ENCODE assay signal across 8 cellular contexts in genomic region chr20:913306-913849, GRCh38. TPM values are rescaled to one million over a fixed set of nuclear protein-coding genes. Genes with fewer than 3 reads are reported as not detected.
"Had no signal": no experiment of that assay in that cellular context is flagged by ENCODE, and none has a peak within 500 bp of the region (broad histone marks: within the 10 kb centered on the region; RNA-seq: fewer than 3 reads in every experiment).

No MANE protein-coding gene starts in this region.

- H2AFZ ChIP-seq: GM23248 had no signal

- H3K36me3 ChIP-seq: HAP-1 had no signal

- H3K27ac ChIP-seq: GM23248, HL-60 had no signal

- H3K4me3 ChIP-seq: GM23248, HAP-1, K562 had no signal

- H3K9me3 ChIP-seq: HAP-1 had no signal

- H3K4me1 ChIP-seq: HAP-1 had no signal

- DNase-seq: GM23248, GOT3, H7, HFFc6, IMR-90 had no signal

RNA-seq across cellular contexts. Expression of gene ANGPT4, which starts 2.8 kb away (rescaled TPM):
- total RNA-seq: GM23248, HFFc6, IMR-90, K562 had no signal
